ENCODE assay signal across 12 cellular contexts in genomic region chr11:130212431-130212961, GRCh38. TPM values are rescaled to one million over a fixed set of nuclear protein-coding genes. Genes with fewer than 3 reads are reported as not detected.
DNase-seq lines count a peak whose midpoint lies in the region; FAIRE-seq and TF ChIP-seq lines count a peak whose summit lies in the region.
"Had no signal": no experiment of that assay in that cellular context is flagged by ENCODE, and none has a peak within 500 bp of the region (broad histone marks: within the 10 kb centered on the region; RNA-seq: fewer than 3 reads in every experiment).

No MANE protein-coding gene starts in this region.

- H3K4me3 ChIP-seq in H1 (ENCODE audit: extremely low read depth in 1 of 4, insufficient read depth in 2 of 4, low read depth in 3 of 4, low read length in 4 of 4), result no peak overlapping the region

- peaks cover 0 to 12% (median 8%) of the 10 kb centered on the region in 4 experiments; a peak in 6 of 7 replicates for H3K4me1 ChIP-seq in H1 (replicated peaks in 1 of 4; ENCODE audit: control insufficient read depth in 3 of 4, insufficient read depth in 4 of 4, low read length in 3 of 4)
- H3K4me1 ChIP-seq: parathyroid adenoma had no signal

- no peak overlapping the region for H3K4me2 ChIP-seq in H1 (ENCODE audit: insufficient read depth in 1 of 2, low read depth in 2 of 2, low read length in 2 of 2)

- peaks cover 4% of the 10 kb centered on the region for H3K4me1 Mint-ChIP-seq in progenitor cell of endocrine pancreas (ENCODE audit: low read depth)

- no peak for TF ChIP-seq POLR2A in H1 (IDR thresholded peaks at IDR 0.05; ENCODE audit: control extremely low read depth in 1 of 2, low read depth in 2 of 2, low read length in 2 of 2)

- no peak overlapping the region for H4K5ac ChIP-seq in H1 (ENCODE audit: insufficient read length, low read depth, low read length)

- H3K36me3 ChIP-seq in H1 (ENCODE audit: control insufficient read depth in 2 of 4, insufficient read depth in 4 of 4, low read length in 3 of 4), result no peaks in the 10 kb centered on the region; a peak in 1 of 8 replicates

- peak overlapping the region; percentile 39 for H4K91ac ChIP-seq in H1 (replicated peaks; ENCODE audit: insufficient read length, low read length)

- no peaks in the 10 kb centered on the region for H3K79me2 ChIP-seq in H1 (ENCODE audit: control insufficient read depth in 1 of 2, insufficient read depth in 2 of 2, low read length in 2 of 2)
- H3K79me2 ChIP-seq: parathyroid adenoma had no signal

- no peak overlapping the region for H3K27ac ChIP-seq in H1 (ENCODE audit: low read depth, low read length)
- H3K27ac ChIP-seq: esophagus squamous epithelium, parathyroid adenoma had no signal

- peak overlapping the region; percentile 61; the same call in 1 of the 2 replicates for H2BK20ac ChIP-seq in H1 (ENCODE audit: low read length)

- H3K18ac ChIP-seq in H1 (ENCODE audit: extremely low read depth, low read length), result no peak overlapping the region

- POLR2A ChIA-PET in H1 (lab: Charles Lee; ENCODE audit: partially characterized antibody), result interaction anchor here (1.0 kb wide), 1 partner anchor 218 kb away, joined by 5 read pairs; no protein-coding TSS in a partner anchor

- no peak overlapping the region for H2BK5ac ChIP-seq in H1 (ENCODE audit: low read depth, low read length)

- no peak overlapping the region for H3K23ac ChIP-seq in H1 (ENCODE audit: insufficient read length)

- no peak overlapping the region for H4K8ac ChIP-seq in H1 (ENCODE audit: extremely low read depth, insufficient read depth, low read length)

- TF ChIP-seq CTCF in GM13977 (IDR thresholded peaks at IDR 0.05; ENCODE audit: extremely low read depth, insufficient read depth, missing control alignments) (no peak), H1 (IDR thresholded peaks at IDR 0.05; ENCODE audit: control extremely low read depth in 1 of 3, insufficient read depth in 1 of 3, low read depth in 1 of 3, low read length in 3 of 3) (no peak), progenitor cell of endocrine pancreas (IDR thresholded peaks at IDR 0.05; ENCODE audit: unreplicated experiment) (no peak)

- CTCF ChIA-PET in H1 (lab: Charles Lee; ENCODE audit: partially characterized antibody), result interaction anchor here (0.6 to 2.5 kb wide), 34 partner anchors 9 to 664 kb away, joined by 3 to 22 read pairs (median 4); partner anchors contain the start of gene ADAMTS8

- no peak overlapping the region for H2AFZ ChIP-seq in H1 (ENCODE audit: low read length)
- H2AFZ ChIP-seq: parathyroid adenoma had no signal

- no peaks in the 10 kb centered on the region for H3K27me3 ChIP-seq in H1 (replicated peaks in 1 of 4; ENCODE audit: control insufficient read depth in 3 of 4, extremely low read depth in 1 of 4, insufficient read depth in 3 of 4, low read length in 3 of 4)
- H3K27me3 ChIP-seq: esophagus squamous epithelium had no signal

- no peak for TF ChIP-seq EP300 in H1 (IDR thresholded peaks at IDR 0.05; ENCODE audit: borderline replicate concordance in 1 of 2, low read depth in 2 of 2, low read length in 2 of 2)

- no peak overlapping the region for H2AK5ac ChIP-seq in H1 (ENCODE audit: low read depth, low read length)

- H3K27me3 Mint-ChIP-seq in progenitor cell of endocrine pancreas, result no peaks in the 10 kb centered on the region

- H3K4me3 Mint-ChIP-seq in progenitor cell of endocrine pancreas (ENCODE audit: low read depth), result no peak overlapping the region

- H3K23me2 ChIP-seq in H1 (ENCODE audit: low read depth, low read length), result no peaks in the 10 kb centered on the region

- TF ChIP-seq RAD21 in H1 (IDR thresholded peaks at IDR 0.05 in 1 of 2, conservative IDR thresholded peaks at IDR 0.05 in 1 of 2; ENCODE audit: low read depth in 2 of 2, low read length in 2 of 2), result no peak

- no peak overlapping the region for H3K56ac ChIP-seq in H1 (replicated peaks; ENCODE audit: insufficient read length, low read depth, low read length)

- H3K36me3 Mint-ChIP-seq in progenitor cell of endocrine pancreas (ENCODE audit: insufficient read depth), result peaks cover 8% of the 10 kb centered on the region

- FAIRE-seq in H1 (lab: Jason Lieb, UNC), result no peak
- FAIRE-seq: islet of Langerhans had no signal

- no peak overlapping the region for H3K27ac Mint-ChIP-seq in progenitor cell of endocrine pancreas

- H3K14ac ChIP-seq in H1 (ENCODE audit: insufficient read length), result no peak overlapping the region

- H3K4ac ChIP-seq in H1 (replicated peaks; ENCODE audit: insufficient read length, low read depth, low read length), result peak overlapping the region; percentile 65

- H3K9ac ChIP-seq in H1 (replicated peaks in 1 of 4; ENCODE audit: extremely low read depth in 1 of 4, low read depth in 3 of 4, low read length in 3 of 4), result no peak overlapping the region
- H3K9ac ChIP-seq: parathyroid adenoma had no signal

- H3K9me3 ChIP-seq in H1 (ENCODE audit: insufficient read depth in 2 of 2, low read depth in 1 of 2, low read length in 1 of 2), result no peaks in the 10 kb centered on the region
- H3K9me3 ChIP-seq: esophagus squamous epithelium had no signal

- in situ Hi-C loops in GM13977 (cut with MboI; ENCODE audit: low pct_unique_long_range_greater_than_20kb, low sequenced_read_pairs, unreplicated experiment), result loop anchor here (25.0 kb wide), 2 partner anchors 200 to 650 kb away; no protein-coding TSS in a partner anchor

- peak overlapping the region; percentile 50; the same call in 1 of the 2 replicates for H2BK12ac ChIP-seq in H1 (ENCODE audit: low read depth, low read length)

- DNase-seq in GM13977 (ENCODE audit: low spot score), result peak; percentile 39
- peak; percentile 32 for DNase-seq in HuH-7 (ENCODE audit: low spot score)
- DNase-seq in H1 (ENCODE audit: low read depth in 1 of 2, low spot score in 2 of 2), result peak in 1 of 2 experiments; percentile 50
- peak; percentile 9 for DNase-seq in progenitor cell of endocrine pancreas (ENCODE audit: low spot score, unreplicated experiment)
- DNase-seq in activated naive CD4-positive, alpha-beta T cell (lab: John Stamatoyannopoulos, UW), result no peak
- no peak for DNase-seq in medulla oblongata (ENCODE audit: extremely low spot score)
- no peak for DNase-seq in inferior parietal cortex (ENCODE audit: extremely low spot score)
- DNase-seq in hippocampal formation (lab: John Stamatoyannopoulos, UW), result no peak
- DNase-seq: esophagus squamous epithelium, NCI-H774 had no signal

- H3K9me3 Mint-ChIP-seq in progenitor cell of endocrine pancreas (ENCODE audit: low read depth), result no peaks in the 10 kb centered on the region

- H2BK120ac ChIP-seq in H1 (replicated peaks; ENCODE audit: low read depth, low read length), result no peak overlapping the region

- H4K20me1 ChIP-seq in H1 (replicated peaks in 1 of 2; ENCODE audit: control insufficient read depth in 1 of 2, insufficient read depth in 2 of 2, low read length in 2 of 2), result peaks cover 0 to 3% of the 10 kb centered on the region in 2 experiments

- WGBS in H1 (ENCODE audit: extremely low coverage in 1 of 2, insufficient coverage in 1 of 2, insufficient read length in 1 of 2, insufficient replicate concordance in 2 of 2, low coverage in 1 of 2, low lambda C conversion rate in 2 of 2, missing lambda C conversion rate in 1 of 2), 2 experiments, result 87% methylated on average over 11 of the region's 11 CpGs; no CpG with 5 or more reads in 1 of the 2 experiments

- peak overlapping the region; percentile 72; the same call in 1 of the 2 replicates for H2BK15ac ChIP-seq in H1 (ENCODE audit: low read length)

- no peaks in the 10 kb centered on the region for H3K79me1 ChIP-seq in H1 (ENCODE audit: low read depth, low read length)

TF ChIP-seq in H1, 55 proteins besides CTCF, POLR2A, EP300 and RAD21:
- no peak for TF ChIP-seq E2F6 (IDR thresholded peaks at IDR 0.05)
- TF ChIP-seq TCF12 (IDR thresholded peaks at IDR 0.05; ENCODE audit: low read depth, low read length), result no peak
- TF ChIP-seq SP4 (IDR thresholded peaks at IDR 0.05; ENCODE audit: low read length), result no peak

RNA-seq across cellular contexts. Expression of gene ST14, which starts 52.9 kb away (rescaled TPM):
- 22.4 and 25.7 TPM in 2 replicates for total RNA-seq in H1 (2021; fragmentation: NEBNext Ultra II Directional; extraction: Animal tissue kit (Norgen Biotek cat#: 25700))
- 24.9 and 31.8 TPM in 2 replicates for polyA plus RNA-seq in H1 (2011; rRNA removed)
- 20.5 TPM for polyA plus RNA-seq in H1 (2011; cell fraction: cytosol; rRNA removed)
- polyA plus RNA-seq in H1 (2011; cell fraction: nucleus; rRNA removed), result 32.8 TPM
- polyA plus RNA-seq in H1 (2012, experiment 1 of 2), result 12.9 to 23.2 TPM (median 21.1 TPM) in 4 replicates
- 18.0 TPM for polyA plus RNA-seq in H1 (2012, experiment 2 of 2)
- 36.9 TPM for polyA plus RNA-seq in H1 (2013, experiment 1 of 2)
- polyA plus RNA-seq in H1 (2013, experiment 2 of 2), result 38.9 TPM
- polyA minus RNA-seq in H1 (2011; rRNA and poly(A)+ RNA removed), result 14.8 and 15.0 TPM in 2 replicates
- 12.3 TPM for polyA minus RNA-seq in H1 (2011; cell fraction: cytosol; rRNA and poly(A)+ RNA removed)
- polyA minus RNA-seq in H1 (2011; cell fraction: nucleus; rRNA and poly(A)+ RNA removed), result 9.7 TPM
- total RNA-seq in progenitor cell of endocrine pancreas, result 94.7 and 94.9 TPM in 2 replicates

Comparison
In these comparisons a context has a peak if more than half of its experiments do, and no peak if none do; other contexts are left out.
1. DNase-seq: peak in GM13977 (single experiment), HuH-7 (single experiment) and progenitor cell of endocrine pancreas (single experiment); none in activated naive CD4-positive, alpha-beta T cell (0 of 4), medulla oblongata (single experiment), inferior parietal cortex (single experiment) and hippocampal formation (0 of 2).